In the genomic region with DNA sequence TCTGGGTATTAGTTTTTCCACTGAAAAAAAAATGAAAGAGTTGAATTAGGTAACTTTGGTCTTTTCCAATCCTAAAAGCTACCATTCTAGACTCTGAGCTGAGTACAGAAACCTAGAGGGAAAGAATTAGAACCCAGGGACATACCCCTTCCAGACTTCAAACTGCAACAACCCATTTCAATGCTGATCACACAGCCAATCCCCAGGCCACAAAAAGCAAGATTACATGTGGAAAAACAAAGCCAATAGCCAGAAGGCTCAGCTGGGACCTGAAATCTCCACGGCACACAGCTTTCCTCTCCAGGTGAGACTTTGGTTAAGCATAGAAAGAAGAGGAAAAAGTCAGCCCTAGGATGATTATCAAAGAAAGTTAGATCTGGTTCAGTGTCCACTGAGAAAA, we compare ENCODE assay signal across 1 cellular context.
TF ChIP-seq lines count a peak whose summit lies in the region.

No MANE protein-coding gene starts in this region.

TF ChIP-seq in GM23338, 12 proteins besides CTCF, POLR2A, EP300 and RAD21 (continued from another document):
- TF ChIP-seq, protein P1, sequence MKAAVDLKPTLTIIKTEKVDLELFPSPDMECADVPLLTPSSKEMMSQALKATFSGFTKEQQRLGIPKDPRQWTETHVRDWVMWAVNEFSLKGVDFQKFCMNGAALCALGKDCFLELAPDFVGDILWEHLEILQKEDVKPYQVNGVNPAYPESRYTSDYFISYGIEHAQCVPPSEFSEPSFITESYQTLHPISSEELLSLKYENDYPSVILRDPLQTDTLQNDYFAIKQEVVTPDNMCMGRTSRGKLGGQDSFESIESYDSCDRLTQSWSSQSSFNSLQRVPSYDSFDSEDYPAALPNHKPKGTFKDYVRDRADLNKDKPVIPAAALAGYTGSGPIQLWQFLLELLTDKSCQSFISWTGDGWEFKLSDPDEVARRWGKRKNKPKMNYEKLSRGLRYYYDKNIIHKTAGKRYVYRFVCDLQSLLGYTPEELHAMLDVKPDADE (IDR thresholded peaks at IDR 0.05): no peak
- TF ChIP-seq POLR2AphosphoS5 (IDR thresholded peaks at IDR 0.05; ENCODE audit: low read depth) (no peak), ZNF114 (CRISPR knock-in tag; IDR thresholded peaks at IDR 0.05) (no peak), EZH2 (IDR thresholded peaks at IDR 0.05; ENCODE audit: low read depth, unreplicated experiment) (no peak)
TF ChIP-seq in GM23338: peak in this region for 0.
